Comparison of ENCODE assay signal across 1 cellular context in genomic region chr5:81971694-81972495, GRCh38.
A peak's percentile ranks its signal among the peaks of the same experiment; 100 is the strongest.
TF ChIP-seq lines count a peak whose summit lies in the region.

ATG10 (plus strand) TSS chr5:81972023; CDS start chr5:81987571, 15,548 bp downstream.

TF ChIP-seq in SK-N-SH, 30 proteins besides CTCF, POLR2A, EP300 and RAD21 (continued from another document):
- TF ChIP-seq EZH2phosphoT487 (IDR thresholded peaks at IDR 0.05; ENCODE audit: borderline replicate concordance, low read depth) (no peak), TEAD4 (IDR thresholded peaks at IDR 0.05; ENCODE audit: borderline replicate concordance, insufficient read depth) (no peak), PBX3 (IDR thresholded peaks at IDR 0.05) (peak; percentile 2; the same call in 1 of the 2 replicates), MXI1 (IDR thresholded peaks at IDR 0.05; ENCODE audit: low read depth, low read length) (peak; percentile 54), GABPA (IDR thresholded peaks at IDR 0.05; ENCODE audit: low read depth) (no peak), RCOR1 (IDR thresholded peaks at IDR 0.05; ENCODE audit: low read length) (0 out of 2 replicates have a peak, but pooled peaks have one; percentile 6)
